Comparison of ENCODE assay signal across 17 cellular contexts in the genomic region with DNA sequence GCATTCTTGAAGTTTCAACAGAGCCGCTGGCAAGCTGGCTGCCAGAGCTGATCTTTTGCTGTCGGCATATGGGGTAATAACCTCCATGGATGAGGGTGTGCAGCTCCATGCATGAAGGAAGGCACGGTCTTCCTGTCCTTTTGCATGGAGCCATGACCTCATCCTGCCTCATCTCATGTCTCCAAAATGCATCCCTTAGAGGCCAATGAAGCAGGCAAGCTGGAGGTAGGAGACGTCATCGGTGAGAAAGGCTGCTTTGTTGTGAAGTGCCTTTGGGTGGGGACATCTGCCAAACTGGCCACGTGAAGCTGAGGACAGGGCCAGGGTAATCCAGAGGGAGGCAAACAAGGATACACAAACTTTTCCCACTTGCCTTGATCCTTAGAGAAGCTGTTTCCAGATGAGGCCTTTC.
DNase-seq lines count a peak whose midpoint lies in the region; ATAC-seq and TF ChIP-seq lines count a peak whose summit lies in the region.
"Had no signal": no experiment of that assay in that cellular context is flagged by ENCODE, and none has a peak within 500 bp of the region (broad histone marks: within the 10 kb centered on the region; RNA-seq: fewer than 3 reads in every experiment).

No MANE protein-coding gene starts in this region.

- no peaks in the 10 kb centered on the region for H4K20me1 ChIP-seq in smooth muscle cell (ENCODE audit: low read depth)

- H3K4me1 ChIP-seq in right cardiac atrium (ENCODE audit: control insufficient read depth, insufficient read depth, low read length): peaks cover 3% of the 10 kb centered on the region
- H3K4me1 ChIP-seq in smooth muscle cell (ENCODE audit: low read depth): no peaks in the 10 kb centered on the region

- H3K9me3 ChIP-seq in right cardiac atrium (ENCODE audit: control insufficient read depth, low read length) (no peaks in the 10 kb centered on the region), smooth muscle cell (replicated peaks; ENCODE audit: low read depth) (no peaks in the 10 kb centered on the region)
- H3K9me3 ChIP-seq: MG63 had no signal

- no peaks in the 10 kb centered on the region for H3K9me3 Mint-ChIP-seq in activated CD4-positive, alpha-beta T cell treated with anti-CD3 and anti-CD28 coated beads for 36 hours (ENCODE audit: low read depth)
- H3K9me3 Mint-ChIP-seq in activated CD4-positive, alpha-beta memory T cell treated with anti-CD3 and anti-CD28 coated beads for 36 hours: no peaks in the 10 kb centered on the region

- CTCF ChIA-PET in activated CD4-positive, alpha-beta T cell treated with anti-CD3 and anti-CD28 coated beads for 36 hours (lab: Charles Lee): interaction anchor here (1.0 to 1.8 kb wide), 5 partner anchors 9 to 208 kb away, joined by 3 to 7 read pairs (median 4); no protein-coding TSS in a partner anchor
- CTCF ChIA-PET in activated CD4-positive, alpha-beta memory T cell treated with anti-CD3 and anti-CD28 coated beads for 36 hours (lab: Charles Lee): interaction anchor here (0.9 to 2.5 kb wide), 3 partner anchors 9 to 105 kb away, joined by 3 to 9 read pairs (median 3); no protein-coding TSS in a partner anchor

- H3K27ac Mint-ChIP-seq in activated CD4-positive, alpha-beta T cell treated with anti-CD3 and anti-CD28 coated beads for 36 hours: no peak overlapping the region
- no peak overlapping the region for H3K27ac Mint-ChIP-seq in activated CD4-positive, alpha-beta memory T cell treated with anti-CD3 and anti-CD28 coated beads for 36 hours
- H3K27ac Mint-ChIP-seq: CD14-positive monocyte had no signal

- no peak overlapping the region for H3K4me3 Mint-ChIP-seq in activated CD4-positive, alpha-beta T cell treated with anti-CD3 and anti-CD28 coated beads for 36 hours
- no peak overlapping the region for H3K4me3 Mint-ChIP-seq in activated CD4-positive, alpha-beta memory T cell treated with anti-CD3 and anti-CD28 coated beads for 36 hours
- H3K4me3 Mint-ChIP-seq: CD14-positive monocyte had no signal

- H2AFZ ChIP-seq in smooth muscle cell (ENCODE audit: low read depth): no peak overlapping the region

- H3K79me2 ChIP-seq in smooth muscle cell (ENCODE audit: low read depth): no peaks in the 10 kb centered on the region

- H3K27ac ChIP-seq in right cardiac atrium (ENCODE audit: low read length) (peak overlapping the region; percentile 21), smooth muscle cell (ENCODE audit: low read depth) (no peak overlapping the region)

- WGBS in right cardiac atrium: 32% methylated on average over 6 of the region's 6 CpGs
- WGBS in smooth muscle cell (ENCODE audit: low lambda C conversion rate): 28% methylated on average over 6 of the region's 6 CpGs

- no peaks in the 10 kb centered on the region for H3K36me3 Mint-ChIP-seq in activated CD4-positive, alpha-beta T cell treated with anti-CD3 and anti-CD28 coated beads for 36 hours (ENCODE audit: low read depth)
- H3K36me3 Mint-ChIP-seq in activated CD4-positive, alpha-beta memory T cell treated with anti-CD3 and anti-CD28 coated beads for 36 hours: no peaks in the 10 kb centered on the region
- H3K36me3 Mint-ChIP-seq: CD14-positive monocyte had no signal

- H3K4me3 ChIP-seq in right cardiac atrium (ENCODE audit: low read length) (no peak overlapping the region), smooth muscle cell (no peak overlapping the region)
- H3K4me3 ChIP-seq: MG63 had no signal

- intact Hi-C loops in cardiac septum (cut with DNase I): no loop called here
- intact Hi-C loops in right cardiac atrium (cut with DNase I): no loop called here
- intact Hi-C loops in activated CD4-positive, alpha-beta T cell treated with anti-CD3 and anti-CD28 coated beads for 36 hours (cut with DNase I, micrococcal nuclease): no loop called here
- intact Hi-C loops in activated CD4-positive, alpha-beta memory T cell treated with anti-CD3 and anti-CD28 coated beads for 36 hours (cut with micrococcal nuclease): no loop called here

- H3F3A ChIP-seq in smooth muscle cell (ENCODE audit: low read depth): no peaks in the 10 kb centered on the region

- H3K9ac ChIP-seq in smooth muscle cell (ENCODE audit: low read depth): no peak overlapping the region

- no peaks in the 10 kb centered on the region for H3K36me3 ChIP-seq in smooth muscle cell (ENCODE audit: low read depth)
- H3K36me3 ChIP-seq: MG63 had no signal

- in situ Hi-C loops in SK-MEL-5 (cut with HindIII; ENCODE audit: low pct_unique_long_range_greater_than_20kb, low sequenced_read_pairs): no loop called here

- H3K27me3 Mint-ChIP-seq in activated CD4-positive, alpha-beta T cell treated with anti-CD3 and anti-CD28 coated beads for 36 hours: peaks cover 15% of the 10 kb centered on the region
- H3K27me3 Mint-ChIP-seq in activated CD4-positive, alpha-beta memory T cell treated with anti-CD3 and anti-CD28 coated beads for 36 hours: peaks cover 10% of the 10 kb centered on the region

- peak overlapping the region; percentile 44 for H3K4me2 ChIP-seq in smooth muscle cell

- no peak for TF ChIP-seq CTCF in smooth muscle cell (IDR thresholded peaks at IDR 0.05; ENCODE audit: borderline replicate concordance, insufficient read depth, poor library complexity, severe bottlenecking)

- ATAC-seq in right cardiac atrium: peak; percentile 90 to 93
- ATAC-seq in activated CD4-positive, alpha-beta T cell treated with anti-CD3 and anti-CD28 coated beads for 36 hours: no peak

- DNase-seq in SK-MEL-5 (ENCODE audit: low read depth, low spot score): peak; percentile 98
- peak; percentile 83 for DNase-seq in cardiac septum (ENCODE audit: low spot score)
- DNase-seq in right cardiac atrium: peak; percentile 89 to 94 (median 92)
- DNase-seq in smooth muscle cell (lab: John Stamatoyannopoulos, UW; ENCODE audit: unreplicated experiment): no peak
- DNase-seq in activated effector memory CD4-positive, alpha-beta T cell treated with Interleukin-2 at 50 U/mL for 16 hours: no peak
- DNase-seq in T-helper 1 cell: no peak
- DNase-seq in activated CD4-positive, alpha-beta T cell treated with anti-CD3 and anti-CD28 coated beads for 36 hours: no peak
- DNase-seq in activated CD4-positive, alpha-beta memory T cell treated with anti-CD3 and anti-CD28 coated beads for 36 hours: no peak
- DNase-seq: EL, MG63, NCI-H1417, NCI-H1694 treated with DMSO at 0.1 percent for 48 hours, NCI-H2081 treated with DMSO at 0.1 percent for 48 hours, NCI-H2171 treated with DMSO at 0.1 percent for 48 hours, NCI-H524 treated with DMSO at 0.1 percent for 48 hours, SHP77 had no signal

- POLR2A ChIA-PET in activated CD4-positive, alpha-beta T cell treated with anti-CD3 and anti-CD28 coated beads for 36 hours (lab: Charles Lee): no interaction called here
- POLR2A ChIA-PET in activated CD4-positive, alpha-beta memory T cell treated with anti-CD3 and anti-CD28 coated beads for 36 hours (lab: Charles Lee): no interaction called here

- no peaks in the 10 kb centered on the region for H3K27me3 ChIP-seq in right cardiac atrium (ENCODE audit: control insufficient read depth, insufficient read depth)
- no peaks in the 10 kb centered on the region for H3K27me3 ChIP-seq in smooth muscle cell (ENCODE audit: low read depth)
- H3K27me3 ChIP-seq: MG63 had no signal

- H3K4me1 Mint-ChIP-seq in activated CD4-positive, alpha-beta T cell treated with anti-CD3 and anti-CD28 coated beads for 36 hours: peaks cover 3% of the 10 kb centered on the region
- H3K4me1 Mint-ChIP-seq in activated CD4-positive, alpha-beta memory T cell treated with anti-CD3 and anti-CD28 coated beads for 36 hours (ENCODE audit: low read depth): no peaks in the 10 kb centered on the region
- H3K4me1 Mint-ChIP-seq: CD14-positive monocyte had no signal

Comparison
In these comparisons a context has a peak if more than half of its experiments do, and no peak if none do; other contexts are left out.
1. DNase-seq: peak in SK-MEL-5 (single experiment), cardiac septum (single experiment) and right cardiac atrium (3 of 3); none in smooth muscle cell (single experiment), activated effector memory CD4-positive, alpha-beta T cell treated with Interleukin-2 at 50 U/mL for 16 hours (single experiment), T-helper 1 cell (0 of 5), activated CD4-positive, alpha-beta T cell treated with anti-CD3 and anti-CD28 coated beads for 36 hours (single experiment) and activated CD4-positive, alpha-beta memory T cell treated with anti-CD3 and anti-CD28 coated beads for 36 hours (single experiment).